ENCODE assay signal across 1 cellular context in the genomic region with DNA sequence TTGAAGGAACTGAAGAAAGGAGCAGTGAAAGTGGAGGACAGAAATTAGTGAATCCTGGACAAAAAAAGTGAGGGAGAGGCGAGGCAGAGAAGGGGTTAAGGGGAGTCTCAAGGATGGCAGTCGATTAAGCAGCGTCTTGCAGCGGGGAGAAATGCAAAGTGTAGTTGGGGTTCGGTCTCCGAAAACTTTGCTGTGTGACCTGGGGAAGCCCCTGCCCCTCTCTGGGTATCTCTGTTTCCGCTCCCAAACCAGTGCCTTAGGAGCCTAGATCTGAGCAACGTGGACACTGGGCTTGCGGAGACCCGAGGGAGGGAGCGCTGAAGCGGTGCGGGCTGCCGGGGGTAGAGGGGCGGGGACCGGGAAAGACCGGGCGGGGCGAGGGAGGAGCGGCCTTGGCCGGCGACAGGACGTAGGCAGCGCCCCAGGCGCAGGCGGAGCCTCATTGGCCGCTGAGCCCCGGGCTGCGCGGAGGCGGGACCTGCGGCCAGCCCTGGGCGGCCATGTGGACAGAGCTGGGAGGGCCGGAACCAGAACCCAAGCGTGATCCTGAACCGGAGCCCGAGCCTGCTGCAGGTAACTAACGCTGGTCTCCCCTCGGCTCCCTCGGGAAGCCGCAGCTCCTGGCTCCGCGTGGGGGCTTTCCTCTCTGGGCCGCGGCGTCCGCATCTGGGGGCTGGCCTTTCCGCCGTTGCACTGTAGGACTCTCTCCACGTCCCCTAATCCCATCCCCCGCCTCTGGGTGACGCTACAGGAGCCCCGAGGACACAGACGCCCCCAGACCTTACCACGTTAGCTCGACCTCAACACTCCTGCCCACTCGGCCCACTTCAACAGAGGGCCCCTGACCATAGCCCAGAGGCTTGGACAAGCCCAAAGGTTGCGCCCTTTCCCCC.
A peak's percentile ranks its signal among the peaks of the same experiment; 100 is the strongest.
TF ChIP-seq lines count a peak whose summit lies in the region.

A gene (plus strand): TSS at position 468 of the 893 bp plus-strand sequence. CDS start 3,047 bp downstream, outside the sequence.

TF ChIP-seq in K562, 482 proteins besides CTCF, POLR2A, EP300 and RAD21 (continued from another document and continues in another):
- TF ChIP-seq, protein P1, sequence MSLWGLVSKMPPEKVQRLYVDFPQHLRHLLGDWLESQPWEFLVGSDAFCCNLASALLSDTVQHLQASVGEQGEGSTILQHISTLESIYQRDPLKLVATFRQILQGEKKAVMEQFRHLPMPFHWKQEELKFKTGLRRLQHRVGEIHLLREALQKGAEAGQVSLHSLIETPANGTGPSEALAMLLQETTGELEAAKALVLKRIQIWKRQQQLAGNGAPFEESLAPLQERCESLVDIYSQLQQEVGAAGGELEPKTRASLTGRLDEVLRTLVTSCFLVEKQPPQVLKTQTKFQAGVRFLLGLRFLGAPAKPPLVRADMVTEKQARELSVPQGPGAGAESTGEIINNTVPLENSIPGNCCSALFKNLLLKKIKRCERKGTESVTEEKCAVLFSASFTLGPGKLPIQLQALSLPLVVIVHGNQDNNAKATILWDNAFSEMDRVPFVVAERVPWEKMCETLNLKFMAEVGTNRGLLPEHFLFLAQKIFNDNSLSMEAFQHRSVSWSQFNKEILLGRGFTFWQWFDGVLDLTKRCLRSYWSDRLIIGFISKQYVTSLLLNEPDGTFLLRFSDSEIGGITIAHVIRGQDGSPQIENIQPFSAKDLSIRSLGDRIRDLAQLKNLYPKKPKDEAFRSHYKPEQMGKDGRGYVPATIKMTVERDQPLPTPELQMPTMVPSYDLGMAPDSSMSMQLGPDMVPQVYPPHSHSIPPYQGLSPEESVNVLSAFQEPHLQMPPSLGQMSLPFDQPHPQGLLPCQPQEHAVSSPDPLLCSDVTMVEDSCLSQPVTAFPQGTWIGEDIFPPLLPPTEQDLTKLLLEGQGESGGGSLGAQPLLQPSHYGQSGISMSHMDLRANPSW (CRISPR knock-in tag; IDR thresholded peaks at IDR 0.05): peak; percentile 91
- peak in 1 of 2 experiments; percentile 32; a peak in 1 of 3 replicates for TF ChIP-seq CBX3 (IDR thresholded peaks at IDR 0.05; ENCODE audit: borderline replicate concordance in 1 of 2, low read length in 2 of 2)
- 0 out of 4 replicates have a peak, but pooled peaks of 1 of the 2 experiments have one; percentile 43 for TF ChIP-seq FOXA3 (CRISPR knock-in tag; conservative IDR thresholded peaks at IDR 0.05 in 1 of 2, IDR thresholded peaks at IDR 0.05 in 1 of 2)
- TF ChIP-seq ZNF699 (CRISPR knock-in tag; IDR thresholded peaks at IDR 0.05; ENCODE audit: insufficient replicate concordance): no peak
- TF ChIP-seq ZSCAN32 (CRISPR knock-in tag; IDR thresholded peaks at IDR 0.05): no peak
- TF ChIP-seq SNRNP70 (optimal IDR thresholded peaks at IDR 0.05; ENCODE audit: low read depth, low read length): no peak
- TF ChIP-seq MTF1 (CRISPR knock-in tag; IDR thresholded peaks at IDR 0.05; ENCODE audit: borderline replicate concordance): no peak
- TF ChIP-seq, protein P2, sequence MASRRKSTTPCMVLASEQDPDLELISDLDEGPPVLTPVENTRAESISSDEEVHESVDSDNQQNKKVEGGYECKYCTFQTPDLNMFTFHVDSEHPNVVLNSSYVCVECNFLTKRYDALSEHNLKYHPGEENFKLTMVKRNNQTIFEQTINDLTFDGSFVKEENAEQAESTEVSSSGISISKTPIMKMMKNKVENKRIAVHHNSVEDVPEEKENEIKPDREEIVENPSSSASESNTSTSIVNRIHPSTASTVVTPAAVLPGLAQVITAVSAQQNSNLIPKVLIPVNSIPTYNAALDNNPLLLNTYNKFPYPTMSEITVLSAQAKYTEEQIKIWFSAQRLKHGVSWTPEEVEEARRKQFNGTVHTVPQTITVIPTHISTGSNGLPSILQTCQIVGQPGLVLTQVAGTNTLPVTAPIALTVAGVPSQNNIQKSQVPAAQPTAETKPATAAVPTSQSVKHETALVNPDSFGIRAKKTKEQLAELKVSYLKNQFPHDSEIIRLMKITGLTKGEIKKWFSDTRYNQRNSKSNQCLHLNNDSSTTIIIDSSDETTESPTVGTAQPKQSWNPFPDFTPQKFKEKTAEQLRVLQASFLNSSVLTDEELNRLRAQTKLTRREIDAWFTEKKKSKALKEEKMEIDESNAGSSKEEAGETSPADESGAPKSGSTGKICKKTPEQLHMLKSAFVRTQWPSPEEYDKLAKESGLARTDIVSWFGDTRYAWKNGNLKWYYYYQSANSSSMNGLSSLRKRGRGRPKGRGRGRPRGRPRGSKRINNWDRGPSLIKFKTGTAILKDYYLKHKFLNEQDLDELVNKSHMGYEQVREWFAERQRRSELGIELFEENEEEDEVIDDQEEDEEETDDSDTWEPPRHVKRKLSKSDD (conservative IDR thresholded peaks at IDR 0.05; ENCODE audit: low read length): no peak
- TF ChIP-seq, protein P3, sequence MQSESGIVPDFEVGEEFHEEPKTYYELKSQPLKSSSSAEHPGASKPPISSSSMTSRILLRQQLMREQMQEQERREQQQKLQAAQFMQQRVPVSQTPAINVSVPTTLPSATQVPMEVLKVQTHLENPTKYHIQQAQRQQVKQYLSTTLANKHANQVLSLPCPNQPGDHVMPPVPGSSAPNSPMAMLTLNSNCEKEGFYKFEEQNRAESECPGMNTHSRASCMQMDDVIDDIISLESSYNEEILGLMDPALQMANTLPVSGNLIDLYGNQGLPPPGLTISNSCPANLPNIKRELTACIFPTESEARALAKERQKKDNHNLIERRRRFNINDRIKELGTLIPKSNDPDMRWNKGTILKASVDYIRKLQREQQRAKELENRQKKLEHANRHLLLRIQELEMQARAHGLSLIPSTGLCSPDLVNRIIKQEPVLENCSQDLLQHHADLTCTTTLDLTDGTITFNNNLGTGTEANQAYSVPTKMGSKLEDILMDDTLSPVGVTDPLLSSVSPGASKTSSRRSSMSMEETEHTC (IDR thresholded peaks at IDR 0.05): no peak
- TF ChIP-seq RBM25 (IDR thresholded peaks at IDR 0.05; ENCODE audit: low read depth, low read length, severe bottlenecking): peak; percentile 87
- no peak for TF ChIP-seq CREB1 (IDR thresholded peaks at IDR 0.05)
- peak; percentile 28; the same call in 1 of the 2 replicates for TF ChIP-seq CREB1 (CRISPR knock-in tag; IDR thresholded peaks at IDR 0.05)
- no peak for TF ChIP-seq PHF20 (IDR thresholded peaks at IDR 0.05; ENCODE audit: partially characterized antibody)
- no peak; the same call in 1 of the 2 replicates for TF ChIP-seq ZNF24 (IDR thresholded peaks at IDR 0.05)
- TF ChIP-seq PHB (CRISPR knock-in tag; IDR thresholded peaks at IDR 0.05): peak; percentile 59; the same call in 1 of the 2 replicates
- no peak for TF ChIP-seq TEAD4 (IDR thresholded peaks at IDR 0.05; ENCODE audit: low read length)
- no peak for TF ChIP-seq TEAD4 (CRISPR knock-in tag; IDR thresholded peaks at IDR 0.05; ENCODE audit: borderline replicate concordance)
- TF ChIP-seq, protein P4, sequence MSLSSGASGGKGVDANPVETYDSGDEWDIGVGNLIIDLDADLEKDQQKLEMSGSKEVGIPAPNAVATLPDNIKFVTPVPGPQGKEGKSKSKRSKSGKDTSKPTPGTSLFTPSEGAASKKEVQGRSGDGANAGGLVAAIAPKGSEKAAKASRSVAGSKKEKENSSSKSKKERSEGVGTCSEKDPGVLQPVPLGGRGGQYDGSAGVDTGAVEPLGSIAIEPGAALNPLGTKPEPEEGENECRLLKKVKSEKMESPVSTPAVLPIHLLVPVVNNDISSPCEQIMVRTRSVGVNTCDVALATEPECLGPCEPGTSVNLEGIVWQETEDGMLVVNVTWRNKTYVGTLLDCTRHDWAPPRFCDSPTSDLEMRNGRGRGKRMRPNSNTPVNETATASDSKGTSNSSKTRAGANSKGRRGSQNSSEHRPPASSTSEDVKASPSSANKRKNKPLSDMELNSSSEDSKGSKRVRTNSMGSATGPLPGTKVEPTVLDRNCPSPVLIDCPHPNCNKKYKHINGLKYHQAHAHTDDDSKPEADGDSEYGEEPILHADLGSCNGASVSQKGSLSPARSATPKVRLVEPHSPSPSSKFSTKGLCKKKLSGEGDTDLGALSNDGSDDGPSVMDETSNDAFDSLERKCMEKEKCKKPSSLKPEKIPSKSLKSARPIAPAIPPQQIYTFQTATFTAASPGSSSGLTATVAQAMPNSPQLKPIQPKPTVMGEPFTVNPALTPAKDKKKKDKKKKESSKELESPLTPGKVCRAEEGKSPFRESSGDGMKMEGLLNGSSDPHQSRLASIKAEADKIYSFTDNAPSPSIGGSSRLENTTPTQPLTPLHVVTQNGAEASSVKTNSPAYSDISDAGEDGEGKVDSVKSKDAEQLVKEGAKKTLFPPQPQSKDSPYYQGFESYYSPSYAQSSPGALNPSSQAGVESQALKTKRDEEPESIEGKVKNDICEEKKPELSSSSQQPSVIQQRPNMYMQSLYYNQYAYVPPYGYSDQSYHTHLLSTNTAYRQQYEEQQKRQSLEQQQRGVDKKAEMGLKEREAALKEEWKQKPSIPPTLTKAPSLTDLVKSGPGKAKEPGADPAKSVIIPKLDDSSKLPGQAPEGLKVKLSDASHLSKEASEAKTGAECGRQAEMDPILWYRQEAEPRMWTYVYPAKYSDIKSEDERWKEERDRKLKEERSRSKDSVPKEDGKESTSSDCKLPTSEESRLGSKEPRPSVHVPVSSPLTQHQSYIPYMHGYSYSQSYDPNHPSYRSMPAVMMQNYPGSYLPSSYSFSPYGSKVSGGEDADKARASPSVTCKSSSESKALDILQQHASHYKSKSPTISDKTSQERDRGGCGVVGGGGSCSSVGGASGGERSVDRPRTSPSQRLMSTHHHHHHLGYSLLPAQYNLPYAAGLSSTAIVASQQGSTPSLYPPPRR (CRISPR knock-in tag; IDR thresholded peaks at IDR 0.05; ENCODE audit: borderline replicate concordance): no peak
- TF ChIP-seq PTTG1 (tag; IDR thresholded peaks at IDR 0.05; ENCODE audit: low read depth): no peak
- TF ChIP-seq ERF (CRISPR knock-in tag; IDR thresholded peaks at IDR 0.05): 0 out of 2 replicates have a peak, but pooled peaks have one; percentile 12
- 0 out of 2 replicates have a peak, but pooled peaks have one; percentile 37 for TF ChIP-seq SIN3B (IDR thresholded peaks at IDR 0.05; ENCODE audit: low read depth)
- no peak for TF ChIP-seq ZNF644 (tag; IDR thresholded peaks at IDR 0.05; ENCODE audit: low read depth)
- no peak for TF ChIP-seq ZNF263 (CRISPR knock-in tag; IDR thresholded peaks at IDR 0.05; ENCODE audit: borderline replicate concordance)
- no peak for TF ChIP-seq NFXL1 (CRISPR knock-in tag; IDR thresholded peaks at IDR 0.05)
- TF ChIP-seq HCFC1 (IDR thresholded peaks at IDR 0.05; ENCODE audit: low read depth, low read length): no peak
- TF ChIP-seq ZC3H8 (IDR thresholded peaks at IDR 0.05): no peak
- TF ChIP-seq, protein P5, sequence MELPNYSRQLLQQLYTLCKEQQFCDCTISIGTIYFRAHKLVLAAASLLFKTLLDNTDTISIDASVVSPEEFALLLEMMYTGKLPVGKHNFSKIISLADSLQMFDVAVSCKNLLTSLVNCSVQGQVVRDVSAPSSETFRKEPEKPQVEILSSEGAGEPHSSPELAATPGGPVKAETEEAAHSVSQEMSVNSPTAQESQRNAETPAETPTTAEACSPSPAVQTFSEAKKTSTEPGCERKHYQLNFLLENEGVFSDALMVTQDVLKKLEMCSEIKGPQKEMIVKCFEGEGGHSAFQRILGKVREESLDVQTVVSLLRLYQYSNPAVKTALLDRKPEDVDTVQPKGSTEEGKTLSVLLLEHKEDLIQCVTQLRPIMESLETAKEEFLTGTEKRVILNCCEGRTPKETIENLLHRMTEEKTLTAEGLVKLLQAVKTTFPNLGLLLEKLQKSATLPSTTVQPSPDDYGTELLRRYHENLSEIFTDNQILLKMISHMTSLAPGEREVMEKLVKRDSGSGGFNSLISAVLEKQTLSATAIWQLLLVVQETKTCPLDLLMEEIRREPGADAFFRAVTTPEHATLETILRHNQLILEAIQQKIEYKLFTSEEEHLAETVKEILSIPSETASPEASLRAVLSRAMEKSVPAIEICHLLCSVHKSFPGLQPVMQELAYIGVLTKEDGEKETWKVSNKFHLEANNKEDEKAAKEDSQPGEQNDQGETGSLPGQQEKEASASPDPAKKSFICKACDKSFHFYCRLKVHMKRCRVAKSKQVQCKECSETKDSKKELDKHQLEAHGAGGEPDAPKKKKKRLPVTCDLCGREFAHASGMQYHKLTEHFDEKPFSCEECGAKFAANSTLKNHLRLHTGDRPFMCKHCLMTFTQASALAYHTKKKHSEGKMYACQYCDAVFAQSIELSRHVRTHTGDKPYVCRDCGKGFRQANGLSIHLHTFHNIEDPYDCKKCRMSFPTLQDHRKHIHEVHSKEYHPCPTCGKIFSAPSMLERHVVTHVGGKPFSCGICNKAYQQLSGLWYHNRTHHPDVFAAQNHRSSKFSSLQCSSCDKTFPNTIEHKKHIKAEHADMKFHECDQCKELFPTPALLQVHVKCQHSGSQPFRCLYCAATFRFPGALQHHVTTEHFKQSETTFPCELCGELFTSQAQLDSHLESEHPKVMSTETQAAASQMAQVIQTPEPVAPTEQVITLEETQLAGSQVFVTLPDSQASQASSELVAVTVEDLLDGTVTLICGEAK (IDR thresholded peaks at IDR 0.05): peak; percentile 57; the same call in 1 of the 2 replicates
- TF ChIP-seq, protein P5 (CRISPR knock-in tag; IDR thresholded peaks at IDR 0.05): no peak
- TF ChIP-seq XRCC3 (IDR thresholded peaks at IDR 0.05): no peak
- peak; percentile 72 for TF ChIP-seq ZFX (CRISPR knock-in tag; IDR thresholded peaks at IDR 0.05)
- no peak for TF ChIP-seq NFIX (CRISPR knock-in tag; IDR thresholded peaks at IDR 0.05; ENCODE audit: low read depth)
- TF ChIP-seq TCF3 (CRISPR knock-in tag; IDR thresholded peaks at IDR 0.05): peak; percentile 39
- no peak for TF ChIP-seq EWSR1 (IDR thresholded peaks at IDR 0.05; ENCODE audit: borderline replicate concordance, low read depth, partially characterized antibody)
- TF ChIP-seq BRD4 (IDR thresholded peaks at IDR 0.05): no peak
- no peak for TF ChIP-seq ZNF77 (CRISPR knock-in tag; IDR thresholded peaks at IDR 0.05)
- TF ChIP-seq MXI1 (IDR thresholded peaks at IDR 0.05; ENCODE audit: low read depth, low read length): peak; percentile 90
- no peak for TF ChIP-seq HDAC8 (tag; IDR thresholded peaks at IDR 0.05)
